Comparison of ENCODE assay signal across 21 cellular contexts in the genomic region with DNA sequence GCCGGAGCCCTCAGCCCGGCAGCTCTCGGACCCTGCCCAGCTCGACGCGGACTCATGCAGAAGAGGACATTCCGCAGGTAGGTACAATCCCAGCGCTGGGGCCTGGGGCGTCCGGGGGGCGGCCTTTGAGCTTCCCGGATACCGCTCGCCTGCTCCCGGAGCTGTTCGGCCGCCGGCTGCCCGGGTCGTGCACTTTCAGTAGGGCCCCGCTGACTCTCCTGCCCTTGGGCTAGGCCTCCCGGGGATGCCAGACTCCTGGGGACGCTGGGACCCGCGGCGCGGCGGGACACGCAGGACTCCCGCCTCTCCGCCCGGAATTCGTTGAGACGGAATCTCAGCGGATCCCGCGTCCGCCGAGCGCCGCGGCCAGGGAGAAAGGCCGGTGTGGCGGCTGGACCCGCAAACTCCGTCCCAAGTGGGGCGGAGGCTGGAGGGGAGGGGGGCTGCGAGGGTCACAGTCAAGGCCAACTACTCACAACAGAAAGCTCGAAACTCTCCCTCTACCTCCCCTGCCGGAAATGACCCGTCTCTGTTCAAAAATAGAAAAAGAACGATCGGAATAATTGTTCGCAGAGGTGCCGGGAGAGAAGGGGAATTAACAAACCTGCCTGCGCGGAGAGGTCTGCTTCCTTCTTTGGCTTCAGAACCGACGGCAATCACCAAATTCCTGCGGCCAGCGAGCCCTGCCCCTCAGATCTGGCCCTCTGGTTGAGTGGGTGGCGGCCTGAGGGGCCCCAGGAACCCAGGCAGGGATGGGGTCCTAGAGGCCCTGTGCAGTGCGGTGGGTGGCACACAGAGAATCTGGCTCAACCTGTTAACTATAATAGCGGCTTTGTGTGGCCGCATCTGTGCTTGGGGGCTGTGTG. TPM values are rescaled to one million over a fixed set of nuclear protein-coding genes. Genes with fewer than 3 reads are reported as not detected.
DNase-seq lines count a peak whose midpoint lies in the region; ATAC-seq and TF ChIP-seq lines count a peak whose summit lies in the region.
"Had no signal": no experiment of that assay in that cellular context is flagged by ENCODE, and none has a peak within 500 bp of the region (broad histone marks: within the 10 kb centered on the region; RNA-seq: fewer than 3 reads in every experiment).

No MANE protein-coding gene starts in this region.

- H3K36me3 ChIP-seq in CD8-positive, alpha-beta memory T cell (ENCODE audit: insufficient read depth, low read length), result no peaks in the 10 kb centered on the region
- H3K36me3 ChIP-seq in naive thymus-derived CD4-positive, alpha-beta T cell (ENCODE audit: control insufficient read depth in 2 of 3, insufficient read depth in 3 of 3, low read length in 3 of 3), result no peaks in the 10 kb centered on the region
- H3K36me3 ChIP-seq: ascending aorta, gastroesophageal sphincter, lower lobe of right lung, sigmoid colon had no signal

- peaks cover 9% of the 10 kb centered on the region for H3K4me1 ChIP-seq in CD8-positive, alpha-beta memory T cell (ENCODE audit: insufficient read depth, low read length)
- H3K4me1 ChIP-seq in naive thymus-derived CD4-positive, alpha-beta T cell (ENCODE audit: control insufficient read depth in 2 of 2, insufficient read depth in 2 of 2, low read length in 2 of 2), result peaks cover 0 to 19% of the 10 kb centered on the region in 2 donors

- H3K4me3 ChIP-seq in CD8-positive, alpha-beta memory T cell (ENCODE audit: low read length), result no peak overlapping the region
- H3K4me3 ChIP-seq in naive thymus-derived CD4-positive, alpha-beta T cell (ENCODE audit: low read length), result no peak overlapping the region
- H3K4me3 ChIP-seq: gastroesophageal sphincter, lower lobe of right lung, sigmoid colon had no signal

- intact Hi-C loops in activated B cell treated with CpG ODN at 0.5 μM for 24 hours (cut with micrococcal nuclease), result no loop called here
- intact Hi-C loops in naive thymus-derived CD4-positive, alpha-beta T cell (cut with micrococcal nuclease), result loop anchor here in 1 of 2 donors (5.0 kb wide), 2 partner anchors 98 to 483 kb away; no protein-coding TSS in a partner anchor

- TF ChIP-seq CTCF in activated B cell treated with CpG ODN at 0.5 μM for 24 hours (IDR thresholded peaks at IDR 0.05) (no peak), endothelial cell (IDR thresholded peaks at IDR 0.05; ENCODE audit: unreplicated experiment) (no peak)

- H3K36me3 Mint-ChIP-seq in CD8-positive, alpha-beta memory T cell, result peaks cover 0 to 1% (median 0%) of the 10 kb centered on the region in 3 donors
- no peaks in the 10 kb centered on the region for H3K36me3 Mint-ChIP-seq in activated B cell treated with CpG ODN at 0.5 μM for 24 hours (ENCODE audit: low read depth)
- no peaks in the 10 kb centered on the region for H3K36me3 Mint-ChIP-seq in naive thymus-derived CD4-positive, alpha-beta T cell
- no peaks in the 10 kb centered on the region for H3K36me3 Mint-ChIP-seq in natural killer cell treated with Interleukin-12 subunit alpha and Interleukin-12 subunit beta and Interleukin-15 and Interleukin-18, amount 100 ng/mL, for 72 hours
- H3K36me3 Mint-ChIP-seq in endothelial cell (ENCODE audit: low read depth, unreplicated experiment), result peaks cover 30% of the 10 kb centered on the region
- H3K36me3 Mint-ChIP-seq: natural killer cell had no signal

- POLR2A ChIA-PET in CD8-positive, alpha-beta memory T cell (lab: Charles Lee), result interaction anchor here (2.4 kb wide), 1 partner anchor 45 kb away, joined by 10 read pairs; no protein-coding TSS in a partner anchor
- POLR2A ChIA-PET in activated B cell treated with CpG ODN at 0.5 μM for 24 hours (lab: Charles Lee), result interaction anchor here (0.7 to 2.3 kb wide), 3 partner anchors 18 to 97 kb away, joined by 3 to 8 read pairs (median 4); no protein-coding TSS in a partner anchor
- POLR2A ChIA-PET in naive thymus-derived CD4-positive, alpha-beta T cell (lab: Charles Lee), result interaction anchor here (0.8 kb wide), 1 partner anchor 44 kb away, joined by 3 read pairs; no protein-coding TSS in a partner anchor

- no peak overlapping the region for H3K27ac ChIP-seq in CD8-positive, alpha-beta memory T cell (ENCODE audit: low read depth, low read length)
- H3K27ac ChIP-seq in naive thymus-derived CD4-positive, alpha-beta T cell (ENCODE audit: low read depth, low read length), result no peak overlapping the region
- H3K27ac ChIP-seq: ascending aorta, gastroesophageal sphincter, KMS-11, lower lobe of right lung, sigmoid colon had no signal

- H3K9me3 ChIP-seq in CD8-positive, alpha-beta memory T cell (ENCODE audit: low read length), result no peaks in the 10 kb centered on the region
- H3K9me3 ChIP-seq in naive thymus-derived CD4-positive, alpha-beta T cell (ENCODE audit: control insufficient read depth in 2 of 3, low read length in 3 of 3), result no peaks in the 10 kb centered on the region
- H3K9me3 ChIP-seq: ascending aorta, gastroesophageal sphincter, lower lobe of right lung, sigmoid colon had no signal

- peak; percentile 10 for DNase-seq in AG08396 (ENCODE audit: low spot score)
- DNase-seq in CD8-positive, alpha-beta memory T cell, result no peak
- DNase-seq in activated B cell treated with CpG ODN at 0.5 μM for 24 hours, result no peak
- no peak for DNase-seq in naive thymus-derived CD4-positive, alpha-beta T cell
- DNase-seq in natural killer cell treated with Interleukin-12 subunit alpha and Interleukin-12 subunit beta and Interleukin-15 and Interleukin-18, amount 100 ng/mL, for 72 hours (ENCODE audit: low spot score), result no peak
- DNase-seq in SHP77 treated with DMSO at 0.1 percent for 48 hours (lab: John Stamatoyannopoulos, UW), result no peak
- no peak for DNase-seq in endothelial cell (ENCODE audit: low spot score)
- DNase-seq: activated gamma-delta T cell; HFFc6; lower lobe of right lung; natural killer cell; NCI-H1105 treated with DMSO at 0.1 percent for 48 hours; NCI-H2171; stimulated activated CD4-positive, alpha-beta T cell treated with anti-CD3 and anti-CD28 coated beads, Interleukin-4, amount 100 ng/mL, for 24 hours; stimulated activated CD8-positive, alpha-beta memory T cell treated with anti-CD3 and anti-CD28 coated beads, Interleukin-4, amount 100 ng/mL, for 48 hours had no signal

- peak overlapping the region in 4 of 7 donors; percentile 28 to 39 (median 32) for H3K4me3 Mint-ChIP-seq in CD8-positive, alpha-beta memory T cell
- peak overlapping the region; percentile 50 for H3K4me3 Mint-ChIP-seq in activated B cell treated with CpG ODN at 0.5 μM for 24 hours
- peak overlapping the region in 7 of 10 donors; percentile 4 to 66 (median 59) for H3K4me3 Mint-ChIP-seq in naive thymus-derived CD4-positive, alpha-beta T cell
- no peak overlapping the region for H3K4me3 Mint-ChIP-seq in natural killer cell treated with Interleukin-12 subunit alpha and Interleukin-12 subunit beta and Interleukin-15 and Interleukin-18, amount 100 ng/mL, for 72 hours
- H3K4me3 Mint-ChIP-seq in endothelial cell (ENCODE audit: unreplicated experiment), result no peak overlapping the region
- H3K4me3 Mint-ChIP-seq: HFFc6, natural killer cell had no signal

- H3K27me3 ChIP-seq in CD8-positive, alpha-beta memory T cell (ENCODE audit: insufficient read depth, low read length, poor library complexity, severe bottlenecking), result peaks cover 68% of the 10 kb centered on the region
- H3K27me3 ChIP-seq in naive thymus-derived CD4-positive, alpha-beta T cell (ENCODE audit: control insufficient read depth in 2 of 2, insufficient read depth in 2 of 2, low read length in 2 of 2), result peaks cover 9 to 37% of the 10 kb centered on the region in 2 donors

- ATAC-seq in activated B cell treated with CpG ODN at 0.5 μM for 24 hours (ENCODE audit: low read depth), result no peak
- ATAC-seq in naive thymus-derived CD4-positive, alpha-beta T cell, result no peak
- ATAC-seq in HG03571 (IDR thresholded peaks at IDR 0.05; ENCODE audit: unreplicated experiment), result no peak
- no peak for ATAC-seq in natural killer cell treated with Interleukin-12 subunit alpha and Interleukin-12 subunit beta and Interleukin-15 and Interleukin-18, amount 100 ng/mL, for 72 hours
- ATAC-seq: gastroesophageal sphincter, natural killer cell had no signal

- H3K4me1 Mint-ChIP-seq in CD8-positive, alpha-beta memory T cell, result peaks cover 29 to 48% (median 31%) of the 10 kb centered on the region in 3 donors
- peaks cover 28% of the 10 kb centered on the region for H3K4me1 Mint-ChIP-seq in activated B cell treated with CpG ODN at 0.5 μM for 24 hours
- H3K4me1 Mint-ChIP-seq in naive thymus-derived CD4-positive, alpha-beta T cell, result peaks cover 16 to 38% (median 32%) of the 10 kb centered on the region in 7 donors
- H3K4me1 Mint-ChIP-seq in natural killer cell treated with Interleukin-12 subunit alpha and Interleukin-12 subunit beta and Interleukin-15 and Interleukin-18, amount 100 ng/mL, for 72 hours (ENCODE audit: low read depth in 2 of 2), result peaks cover 7 to 15% of the 10 kb centered on the region in 2 donors
- H3K4me1 Mint-ChIP-seq in endothelial cell (ENCODE audit: unreplicated experiment), result peaks cover 45% of the 10 kb centered on the region

- peaks cover 72 to 91% of the 10 kb centered on the region in 2 donors for H3K27me3 Mint-ChIP-seq in CD8-positive, alpha-beta memory T cell
- H3K27me3 Mint-ChIP-seq in activated B cell treated with CpG ODN at 0.5 μM for 24 hours (peaks cover 71% of the 10 kb centered on the region), endothelial cell (ENCODE audit: unreplicated experiment) (peaks cover 22% of the 10 kb centered on the region)
- H3K27me3 Mint-ChIP-seq in naive thymus-derived CD4-positive, alpha-beta T cell, result peaks cover 81 to 99% (median 90%) of the 10 kb centered on the region in 5 donors
- peaks cover 56 to 58% of the 10 kb centered on the region in 2 donors for H3K27me3 Mint-ChIP-seq in natural killer cell treated with Interleukin-12 subunit alpha and Interleukin-12 subunit beta and Interleukin-15 and Interleukin-18, amount 100 ng/mL, for 72 hours

- no peaks in the 10 kb centered on the region for H3K9me3 Mint-ChIP-seq in CD8-positive, alpha-beta memory T cell
- H3K9me3 Mint-ChIP-seq in activated B cell treated with CpG ODN at 0.5 μM for 24 hours (no peaks in the 10 kb centered on the region), endothelial cell (ENCODE audit: unreplicated experiment) (no peaks in the 10 kb centered on the region)
- H3K9me3 Mint-ChIP-seq in naive thymus-derived CD4-positive, alpha-beta T cell, result no peaks in the 10 kb centered on the region
- H3K9me3 Mint-ChIP-seq in natural killer cell treated with Interleukin-12 subunit alpha and Interleukin-12 subunit beta and Interleukin-15 and Interleukin-18, amount 100 ng/mL, for 72 hours, result no peaks in the 10 kb centered on the region
- H3K9me3 Mint-ChIP-seq: HFFc6, natural killer cell had no signal

- peak overlapping the region in 1 of 8 donors; percentile 62 for H3K27ac Mint-ChIP-seq in CD8-positive, alpha-beta memory T cell
- no peak overlapping the region for H3K27ac Mint-ChIP-seq in activated B cell treated with CpG ODN at 0.5 μM for 24 hours
- peak overlapping the region in 1 of 9 donors; percentile 33 for H3K27ac Mint-ChIP-seq in naive thymus-derived CD4-positive, alpha-beta T cell
- no peak overlapping the region for H3K27ac Mint-ChIP-seq in natural killer cell treated with Interleukin-12 subunit alpha and Interleukin-12 subunit beta and Interleukin-15 and Interleukin-18, amount 100 ng/mL, for 72 hours
- no peak overlapping the region for H3K27ac Mint-ChIP-seq in endothelial cell (ENCODE audit: unreplicated experiment)
- H3K27ac Mint-ChIP-seq: HFFc6, natural killer cell had no signal

- CTCF ChIA-PET in CD8-positive, alpha-beta memory T cell (lab: Charles Lee), result interaction anchor here (0.7 to 9.3 kb wide), 4 partner anchors 8 to 98 kb away, joined by 3 to 287 read pairs (median 20); no protein-coding TSS in a partner anchor
- CTCF ChIA-PET in activated B cell treated with CpG ODN at 0.5 μM for 24 hours (lab: Charles Lee), result interaction anchor here (3.3 to 5.8 kb wide), 4 partner anchors 12 to 98 kb away, joined by 26 to 275 read pairs (median 64); partner anchors contain the start of gene KAZALD1
- CTCF ChIA-PET in naive thymus-derived CD4-positive, alpha-beta T cell (lab: Charles Lee), result interaction anchor here (0.7 to 5.6 kb wide), 9 partner anchors 18 to 197 kb away, joined by 3 to 204 read pairs (median 5); no protein-coding TSS in a partner anchor

RNA-seq across cellular contexts. Expression of gene TLX1, which starts 9.2 kb away (rescaled TPM):
- total RNA-seq in CD8-positive, alpha-beta memory T cell, result not detected
- polyA plus RNA-seq in CD8-positive, alpha-beta memory T cell, result not detected
- total RNA-seq in activated B cell treated with CpG ODN at 0.5 μM for 24 hours (not detected in 2 replicates), endothelial cell (ENCODE audit: unreplicated experiment) (31.0 TPM)
- total RNA-seq in naive thymus-derived CD4-positive, alpha-beta T cell, result not detected
- polyA plus RNA-seq in naive thymus-derived CD4-positive, alpha-beta T cell, result not detected
- total RNA-seq in natural killer cell treated with Interleukin-12 subunit alpha and Interleukin-12 subunit beta and Interleukin-15 and Interleukin-18, amount 100 ng/mL, for 72 hours, result not detected
- total RNA-seq: ascending aorta, epithelial cell of proximal tubule, gastroesophageal sphincter, HFFc6, lower lobe of right lung, natural killer cell, sigmoid colon had no signal

Comparison
In these comparisons a context has a peak if more than half of its experiments do, and no peak if none do; other contexts are left out.
1. H3K4me3 Mint-ChIP-seq: peak in CD8-positive, alpha-beta memory T cell (4 of 7), activated B cell treated with CpG ODN at 0.5 μM for 24 hours (single experiment) and naive thymus-derived CD4-positive, alpha-beta T cell (7 of 10); none in natural killer cell treated with Interleukin-12 subunit alpha and Interleukin-12 subunit beta and Interleukin-15 and Interleukin-18, amount 100 ng/mL, for 72 hours (single experiment) and endothelial cell (single experiment).
2. RNA of gene TLX1, which starts 9.2 kb away (total RNA-seq): 31.0 TPM in endothelial cell (single experiment); not detected in CD8-positive, alpha-beta memory T cell, not detected in activated B cell treated with CpG ODN at 0.5 μM for 24 hours, not detected in naive thymus-derived CD4-positive, alpha-beta T cell and not detected in natural killer cell treated with Interleukin-12 subunit alpha and Interleukin-12 subunit beta and Interleukin-15 and Interleukin-18, amount 100 ng/mL, for 72 hours; every median in the first group is over 10 times any median in the second.